Comparison of ENCODE assay signal across 8 cellular contexts in the genomic region with DNA sequence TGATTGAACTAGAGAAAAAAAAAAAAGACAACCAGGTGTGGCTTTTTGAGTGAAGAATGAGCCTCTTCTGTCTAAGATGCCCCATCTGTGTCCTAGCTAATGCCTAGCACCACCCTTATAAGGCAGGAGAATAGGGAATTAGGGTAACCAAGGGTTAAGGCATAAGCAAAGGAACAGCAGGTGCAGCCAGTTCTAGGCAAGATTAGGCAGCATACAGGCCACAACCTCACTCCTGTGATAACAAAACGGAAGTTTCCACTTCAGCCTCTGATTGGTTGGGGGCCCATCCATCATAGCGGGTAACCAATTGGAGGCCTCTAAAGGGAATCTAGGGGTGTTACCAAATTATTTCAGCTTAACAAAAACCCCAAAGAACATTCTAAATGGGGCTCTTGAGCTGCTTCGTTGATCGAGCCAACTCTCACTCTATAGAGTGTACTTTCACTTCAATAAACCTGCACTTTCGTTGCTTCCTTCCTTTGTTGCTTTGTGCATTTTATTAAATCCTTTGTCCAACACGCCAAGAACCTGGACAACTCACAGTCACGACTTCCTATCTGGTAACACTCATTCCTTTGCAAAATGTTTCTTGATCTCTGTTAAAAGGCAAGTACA.
DNase-seq lines count a peak whose midpoint lies in the region; ATAC-seq and TF ChIP-seq lines count a peak whose summit lies in the region.

No MANE protein-coding gene starts in this region.

- TF ChIP-seq CTCF in A673 (conservative IDR thresholded peaks at IDR 0.05; ENCODE audit: low read depth, low read length) (no peak), natural killer cell (IDR thresholded peaks at IDR 0.05) (no peak)

- POLR2A ChIA-PET in A673 (lab: Charles Lee; ENCODE audit: low non-redundant PET), result no interaction called here

- no peaks in the 10 kb centered on the region for H3K27me3 Mint-ChIP-seq in natural killer cell (ENCODE audit: low read depth in 2 of 2)

- intact Hi-C loops in A673 (cut with micrococcal nuclease; ENCODE audit: unreplicated experiment), result loop anchor here (10.0 kb wide), 1 partner anchor 402 kb away; no protein-coding TSS in a partner anchor
- intact Hi-C loops in natural killer cell (cut with micrococcal nuclease), result loop anchor here (1.0 to 5.0 kb wide), 6 partner anchors 44 to 454 kb away; a partner anchor contains a TSS

- peak overlapping the region; percentile 82 for H3K4me3 Mint-ChIP-seq in natural killer cell

- H3K4me1 Mint-ChIP-seq in natural killer cell, result peaks cover 64 to 66% of the 10 kb centered on the region in 2 donors

- peak overlapping the region; percentile 95 to 100 for H3K27ac Mint-ChIP-seq in natural killer cell

- BruUV-seq in A673 (replicated peaks; lab: Mats Ljungman, UMichigan), result no TSS peak

- H3K9me3 Mint-ChIP-seq in natural killer cell, result no peaks in the 10 kb centered on the region

- H3K27ac ChIP-seq in A673 (ENCODE audit: low read depth, low read length, poor library complexity, severe bottlenecking) (no peak overlapping the region), epithelial cell of prostate (peak overlapping the region; percentile 13), subcutaneous abdominal adipose tissue (ENCODE audit: low read depth, low read length) (no peak overlapping the region)

- ATAC-seq in GM18861 (IDR thresholded peaks at IDR 0.05; ENCODE audit: unreplicated experiment) (peak; percentile 68), HG03064 (IDR thresholded peaks at IDR 0.05; ENCODE audit: low read depth, unreplicated experiment) (peak; percentile 85), natural killer cell (peak; percentile 69 to 87 (median 80))

- peak overlapping the region in 1 of 5 donors; percentile 3 for H3K9ac ChIP-seq in subcutaneous abdominal adipose tissue (ENCODE audit: low read length in 5 of 5)

- H3K27me3 ChIP-seq in A673 (replicated peaks; ENCODE audit: insufficient read depth, low read depth, low read length, poor library complexity) (no peaks in the 10 kb centered on the region), subcutaneous abdominal adipose tissue (ENCODE audit: control insufficient read depth in 5 of 5, insufficient read depth in 4 of 5, low read length in 5 of 5) (peaks cover 8 to 24% (median 9%) of the 10 kb centered on the region in 5 donors)

- peak; percentile 85 for DNase-seq in A673 (ENCODE audit: low spot score)
- DNase-seq in NCI-H774 (lab: John Stamatoyannopoulos, UW), result peak; percentile 97
- DNase-seq in activated CD8-positive, alpha-beta memory T cell treated with anti-CD3 and anti-CD28 coated beads for 4 hours (ENCODE audit: low read depth in 2 of 2), result peak; percentile 83 to 84
- no peak for DNase-seq in epithelial cell of prostate (ENCODE audit: low read depth, low spot score)
- peak; percentile 91 for DNase-seq in natural killer cell

- no peak overlapping the region for H3K4me3 ChIP-seq in A673 (ENCODE audit: low read depth, low read length, poor library complexity, severe bottlenecking)
- H3K4me3 ChIP-seq in subcutaneous abdominal adipose tissue (ENCODE audit: low read depth in 1 of 5, low read length in 5 of 5), result peak overlapping the region in 3 of 5 donors; percentile 30 to 37 (median 32)

- H3K36me3 Mint-ChIP-seq in natural killer cell, result no peaks in the 10 kb centered on the region

- CTCF ChIA-PET in A673 (lab: Charles Lee), result no interaction called here

- no peaks in the 10 kb centered on the region for H3K9me3 ChIP-seq in A673 (ENCODE audit: low read depth, low read length, poor library complexity, severe bottlenecking)
- no peaks in the 10 kb centered on the region for H3K9me3 ChIP-seq in subcutaneous abdominal adipose tissue (ENCODE audit: control insufficient read depth in 5 of 5, low read length in 5 of 5)

- H3K4me1 ChIP-seq in A673 (ENCODE audit: insufficient read depth, low read length, poor library complexity, severe bottlenecking) (no peaks in the 10 kb centered on the region), subcutaneous abdominal adipose tissue (ENCODE audit: control insufficient read depth in 5 of 5, insufficient read depth in 5 of 5, low read length in 5 of 5) (peaks cover 0 to 10% (median 4%) of the 10 kb centered on the region in 5 donors)

- H3K36me3 ChIP-seq in A673 (ENCODE audit: insufficient read depth, low read length, poor library complexity, severe bottlenecking), result no peaks in the 10 kb centered on the region
- no peaks in the 10 kb centered on the region for H3K36me3 ChIP-seq in subcutaneous abdominal adipose tissue (ENCODE audit: control insufficient read depth in 5 of 5, insufficient read depth in 5 of 5, low read length in 5 of 5)
